3 cellular contexts compared by ENCODE assay signal in the genomic region with DNA sequence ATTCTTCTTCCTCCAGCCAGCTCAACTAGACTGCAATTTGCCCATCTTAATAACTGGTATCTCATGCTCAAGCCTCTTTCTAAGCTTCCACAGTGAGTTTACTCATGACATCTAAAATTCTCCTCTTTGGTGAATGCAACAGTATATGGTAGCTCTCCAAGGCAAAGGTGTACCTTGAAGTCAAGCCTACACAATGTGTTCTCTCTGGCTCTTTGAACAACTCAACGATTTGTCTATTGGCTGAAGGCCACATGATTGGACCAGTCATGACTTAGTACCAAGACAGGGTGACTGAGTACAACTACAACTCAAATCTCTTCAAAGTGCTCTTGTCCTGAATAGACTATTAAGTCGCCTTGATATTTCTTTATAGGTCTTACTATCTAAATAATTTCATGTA.
"Had no signal": no experiment of that assay in that cellular context is flagged by ENCODE, and none has a peak within 500 bp of the region (broad histone marks: within the 10 kb centered on the region; RNA-seq: fewer than 3 reads in every experiment).

No MANE protein-coding gene starts in this region.

- DNase-seq: GDM1, GF-D8 had no signal

- ATAC-seq: GM12878 had no signal

- H3K4me3 ChIP-seq: GM12878 had no signal
